Comparison of ENCODE assay signal across 13 cellular contexts in the genomic region with DNA sequence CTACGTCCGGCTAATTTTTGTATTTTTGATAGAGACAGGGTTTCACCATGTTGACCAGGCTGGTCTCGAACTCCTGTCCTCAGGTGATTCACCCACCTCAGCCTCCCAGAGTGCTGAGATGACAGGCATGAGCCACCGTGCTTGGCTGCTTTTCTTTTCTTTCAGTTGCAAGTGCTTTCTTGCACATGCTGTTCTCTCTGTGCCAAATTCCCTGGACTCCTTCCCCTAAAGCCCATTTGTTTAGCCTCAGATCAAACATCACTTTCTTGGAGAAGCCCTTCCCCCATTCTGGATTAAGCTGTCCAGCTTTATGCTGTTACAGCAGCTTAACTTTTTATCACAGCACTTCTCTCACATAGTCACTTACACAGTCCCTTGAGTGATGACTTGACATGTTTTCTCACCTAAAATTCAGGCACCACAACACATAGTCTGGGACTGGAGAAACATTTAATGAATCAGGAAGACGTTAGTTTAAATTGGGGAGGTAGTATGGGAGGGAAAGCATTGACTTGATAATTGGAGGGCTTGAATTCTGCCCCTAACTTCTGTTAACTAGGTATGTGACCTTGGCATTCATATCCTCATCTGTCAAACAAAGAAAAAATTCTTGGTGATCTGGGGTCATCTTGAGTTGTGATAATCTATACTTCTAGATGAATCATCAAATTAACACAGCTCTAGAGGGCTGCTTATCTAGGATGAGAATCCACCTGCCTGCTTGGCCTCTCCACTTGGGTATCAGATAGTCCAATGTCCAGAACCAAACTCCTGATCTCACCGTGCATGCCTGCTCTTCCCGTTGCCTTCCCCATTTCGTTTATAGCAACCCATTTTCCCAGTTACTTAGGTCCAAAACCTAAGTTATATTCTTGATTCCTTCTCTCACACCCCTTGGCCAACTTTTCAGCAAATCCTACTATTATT. TPM values are rescaled to one million over a fixed set of nuclear protein-coding genes. Genes with fewer than 3 reads are reported as not detected.
A peak's percentile ranks its signal among the peaks of the same experiment; 100 is the strongest.
DNase-seq lines count a peak whose midpoint lies in the region; ATAC-seq, FAIRE-seq and TF ChIP-seq lines count a peak whose summit lies in the region.
"Had no signal": no experiment of that assay in that cellular context is flagged by ENCODE, and none has a peak within 500 bp of the region (broad histone marks: within the 10 kb centered on the region; RNA-seq: fewer than 3 reads in every experiment).

No MANE protein-coding gene starts in this region.

- CTCF ChIA-PET in IMR-90 (lab: Yijun Ruan, JAX) (interaction anchor here (0.9 kb wide), 1 partner anchor 30 kb away, joined by 3 read pairs; no protein-coding TSS in a partner anchor), K562 (lab: Yijun Ruan, JAX; ENCODE audit: low intra/inter-chr PET ratio) (no interaction called here)

- H2BK15ac ChIP-seq in IMR-90 (ENCODE audit: low read depth, low read length): no peak overlapping the region

- H3K27me3 Mint-ChIP-seq in stimulated activated memory B cell treated with anti-CD40 and anti-IgM and Interleukin-4, amounts not matched to agents 10 μg/mL and 1 μg/mL and 100 μg/mL, for 72 hours: no peaks in the 10 kb centered on the region
- H3K27me3 Mint-ChIP-seq: T-cell had no signal

- H3K9ac ChIP-seq in IMR-90 (ENCODE audit: low read depth, low read length): no peak overlapping the region
- H3K9ac ChIP-seq in K562 (ENCODE audit: insufficient read depth in 1 of 2, low read depth in 2 of 2, low read length in 2 of 2): no peak overlapping the region; a peak in 2 of 4 replicates

- TF ChIP-seq RAD21 in IMR-90 (IDR thresholded peaks at IDR 0.05; ENCODE audit: low read length) (no peak), K562 (CRISPR knock-in tag; conservative IDR thresholded peaks at IDR 0.05 in 1 of 2, IDR thresholded peaks at IDR 0.05 in 1 of 2) (no peak)

- no peak overlapping the region for H3K4me2 ChIP-seq in IMR-90 (ENCODE audit: low read depth, low read length)
- no peak overlapping the region for H3K4me2 ChIP-seq in K562 (ENCODE audit: insufficient read depth, low read length)

- no peak overlapping the region for H2BK5ac ChIP-seq in IMR-90 (ENCODE audit: low read depth, low read length, poor library complexity, severe bottlenecking)

- H3K9me1 ChIP-seq in IMR-90 (ENCODE audit: insufficient read depth, low read length) (peaks cover 10% of the 10 kb centered on the region), K562 (ENCODE audit: control insufficient read depth, insufficient read depth, low read length) (peaks cover under 1% of the 10 kb centered on the region)

- H3K14ac ChIP-seq in IMR-90 (replicated peaks; ENCODE audit: low read depth, low read length): no peak overlapping the region

- no peak overlapping the region for H2AK9ac ChIP-seq in IMR-90 (replicated peaks; ENCODE audit: low read depth, low read length, poor library complexity)

- H3K23ac ChIP-seq in IMR-90 (ENCODE audit: low read depth, low read length): peak overlapping the region; percentile 24; the same call in 1 of the 2 replicates

- no peaks in the 10 kb centered on the region for H3K9me3 Mint-ChIP-seq in stimulated activated memory B cell treated with anti-CD40 and anti-IgM and Interleukin-4, amounts not matched to agents 10 μg/mL and 1 μg/mL and 100 μg/mL, for 72 hours
- H3K9me3 Mint-ChIP-seq: mesothelial cell of epicardium, T-cell had no signal

- no peak overlapping the region for H4K8ac ChIP-seq in IMR-90 (ENCODE audit: low read depth in 2 of 2, low read length in 2 of 2)

- FAIRE-seq in K562 (lab: Jason Lieb, UNC): peak; percentile 29
- FAIRE-seq: colon had no signal

- no peak for TF ChIP-seq EP300 in K562 (IDR thresholded peaks at IDR 0.05; ENCODE audit: low read length)

- peak overlapping the region; percentile 81 for H3K27ac Mint-ChIP-seq in stimulated activated memory B cell treated with anti-CD40 and anti-IgM and Interleukin-4, amounts not matched to agents 10 μg/mL and 1 μg/mL and 100 μg/mL, for 72 hours
- H3K27ac Mint-ChIP-seq: mesothelial cell of epicardium, T-cell had no signal

- BruUV-seq in IMR-90 (replicated peaks; lab: Mats Ljungman, UMichigan) (no TSS peak), K562 (replicated peaks; lab: Mats Ljungman, UMichigan) (no TSS peak)

- POLR2A ChIA-PET in IMR-90 (lab: Charles Lee; ENCODE audit: unreplicated experiment) (no interaction called here), K562 (lab: Yijun Ruan, JAX) (interaction anchor here (0.7 to 2.1 kb wide), 3 partner anchors 13 to 423 kb away, joined by 3 to 8 read pairs (median 4); a partner anchor contains a TSS)

- H3K9me3 ChIP-seq in IMR-90 (ENCODE audit: control insufficient read depth, insufficient read depth, low read length) (no peaks in the 10 kb centered on the region), K562 (replicated peaks; ENCODE audit: control insufficient read depth, insufficient read depth, low read depth, low read length) (no peaks in the 10 kb centered on the region)

- intact Hi-C loops in IMR-90 (cut with micrococcal nuclease): no loop called here
- intact Hi-C loops in K562 (cut with micrococcal nuclease): no loop called here
- intact Hi-C loops in left colon (cut with DNase I, micrococcal nuclease): no loop called here

- peaks cover 92% of the 10 kb centered on the region for H3K79me2 ChIP-seq in K562 (ENCODE audit: control insufficient read depth, insufficient read depth, low read length)

- 69% methylated on average over 4 of the region's 8 CpGs; no CpG with 5 or more reads in 1 of the 2 experiments for WGBS in IMR-90 (ENCODE audit: extremely low coverage in 2 of 2, insufficient read length in 1 of 2), 2 experiments
- 41% methylated on average over 8 of the region's 8 CpGs for WGBS in K562 (ENCODE audit: insufficient coverage, low coverage, missing lambda C conversion rate)

- peaks cover 32 to 82% of the 10 kb centered on the region in 2 experiments for H3K79me1 ChIP-seq in IMR-90 (ENCODE audit: low read depth in 1 of 2, low read length in 2 of 2)

- H3K4ac ChIP-seq in IMR-90 (ENCODE audit: low read depth, low read length): no peak overlapping the region

- H3K27me3 ChIP-seq in IMR-90 (ENCODE audit: control insufficient read depth, insufficient read depth, low read length) (no peaks in the 10 kb centered on the region), K562 (ENCODE audit: control insufficient read depth in 2 of 2, insufficient read depth in 2 of 2, low read length in 2 of 2) (no peaks in the 10 kb centered on the region)

- no peak overlapping the region for H3K56ac ChIP-seq in IMR-90 (ENCODE audit: extremely low read depth, insufficient read depth, low read length)

- no peak overlapping the region for H2BK120ac ChIP-seq in IMR-90 (ENCODE audit: low read depth, low read length)

- ATAC-seq in IMR-90 (ENCODE audit: low read depth) (peak; percentile 66), K562 (peak; percentile 61), left colon (peak; percentile 27)
- ATAC-seq in stimulated activated memory B cell treated with anti-CD40 and anti-IgM and Interleukin-4, amounts not matched to agents 10 μg/mL and 1 μg/mL and 100 μg/mL, for 72 hours: no peak
- ATAC-seq: T-cell had no signal

- H4K91ac ChIP-seq in IMR-90 (ENCODE audit: insufficient read depth, low read depth, low read length): no peak overlapping the region

- no peak overlapping the region for H3K4me3 Mint-ChIP-seq in stimulated activated memory B cell treated with anti-CD40 and anti-IgM and Interleukin-4, amounts not matched to agents 10 μg/mL and 1 μg/mL and 100 μg/mL, for 72 hours
- H3K4me3 Mint-ChIP-seq: mesothelial cell of epicardium, T-cell had no signal

- H2BK20ac ChIP-seq in IMR-90 (ENCODE audit: low read depth, low read length): no peak overlapping the region

- H3K27ac ChIP-seq in IMR-90 (ENCODE audit: insufficient read depth, low read length) (no peak overlapping the region), K562 (ENCODE audit: extremely low read depth, low read depth, low read length) (peak overlapping the region; percentile 33; the same call in 1 of the 3 replicates)
- H3K27ac ChIP-seq: C4-2B had no signal

- peaks cover 31% of the 10 kb centered on the region for H3K36me3 Mint-ChIP-seq in stimulated activated memory B cell treated with anti-CD40 and anti-IgM and Interleukin-4, amounts not matched to agents 10 μg/mL and 1 μg/mL and 100 μg/mL, for 72 hours
- H3K36me3 Mint-ChIP-seq: mesothelial cell of epicardium, T-cell had no signal

- dilution Hi-C loops in IMR-90 (cut with HindIII; ENCODE audit: low sequenced_read_pairs, unreplicated experiment): no loop called here

- peaks cover 79% of the 10 kb centered on the region for H3K4me1 Mint-ChIP-seq in stimulated activated memory B cell treated with anti-CD40 and anti-IgM and Interleukin-4, amounts not matched to agents 10 μg/mL and 1 μg/mL and 100 μg/mL, for 72 hours

- no peak overlapping the region for H2AFZ ChIP-seq in IMR-90 (replicated peaks; ENCODE audit: low read length, poor library complexity)
- H2AFZ ChIP-seq in K562 (ENCODE audit: low read depth, low read length): no peak overlapping the region

- DNase-seq in IMR-90: peak; percentile 70
- DNase-seq in K562 (ENCODE audit: extremely low read depth in 1 of 4, low spot score in 3 of 4): no peak
- DNase-seq in left colon: no peak
- no peak for DNase-seq in HuH-7.5 (ENCODE audit: low spot score)
- DNase-seq in effector CD8-positive, alpha-beta T cell (lab: John Stamatoyannopoulos, UW): no peak
- DNase-seq in mesenteric fat pad (ENCODE audit: low spot score): no peak
- DNase-seq in putamen (ENCODE audit: low spot score): no peak
- DNase-seq: NCI-H446, T-cell had no signal

- TF ChIP-seq POLR2A in IMR-90 (IDR thresholded peaks at IDR 0.05; ENCODE audit: low read depth, low read length) (no peak), K562 (conservative IDR thresholded peaks at IDR 0.05) (no peak)

- H3K4me3 ChIP-seq in IMR-90 (ENCODE audit: insufficient read depth, low read depth, low read length) (no peak overlapping the region), K562 (no peak overlapping the region)

- no peak overlapping the region for H3K18ac ChIP-seq in IMR-90 (ENCODE audit: low read depth, low read length)

- in situ Hi-C loops in IMR-90 (cut with MboI; ENCODE audit: low sequenced_read_pairs): no loop called here
- in situ Hi-C loops in K562 (cut with MboI): no loop called here

- no peaks in the 10 kb centered on the region; the same call in 1 of the 2 replicates for H3K36me3 ChIP-seq in IMR-90 (ENCODE audit: control insufficient read depth, insufficient read depth, low read length)
- peaks cover 38% of the 10 kb centered on the region for H3K36me3 ChIP-seq in K562 (ENCODE audit: control insufficient read depth, insufficient read depth, low read length)

- H3K4me1 ChIP-seq in IMR-90 (ENCODE audit: control insufficient read depth, insufficient read depth, low read length): peaks cover 16% of the 10 kb centered on the region
- H3K4me1 ChIP-seq in K562 (replicated peaks in 1 of 2; ENCODE audit: control insufficient read depth in 2 of 2, insufficient read depth in 2 of 2, low read length in 2 of 2): peaks cover 12 to 16% of the 10 kb centered on the region in 2 experiments

- H4K20me1 ChIP-seq in IMR-90 (ENCODE audit: insufficient read depth, low read length): peaks cover 63% of the 10 kb centered on the region
- H4K20me1 ChIP-seq in K562 (replicated peaks; ENCODE audit: control insufficient read depth, insufficient read depth, low read length): peaks cover 33% of the 10 kb centered on the region

- H4K5ac ChIP-seq in IMR-90 (ENCODE audit: low read depth, low read length): no peak overlapping the region

- H2AK5ac ChIP-seq in IMR-90 (ENCODE audit: low read depth, low read length): no peak overlapping the region

- TF ChIP-seq CTCF in IMR-90 (conservative IDR thresholded peaks at IDR 0.05; ENCODE audit: low read depth, low read length) (no peak), K562 (IDR thresholded peaks at IDR 0.05 in 2 of 3, conservative IDR thresholded peaks at IDR 0.05 in 1 of 3; ENCODE audit: insufficient read depth in 2 of 3, low read depth in 1 of 3, low read length in 3 of 3) (no peak)

RNA-seq across cellular contexts. Expression of a gene that starts 18.4 kb away (rescaled TPM):
- 65.3 and 71.3 TPM in 2 replicates for total RNA-seq in IMR-90 (2012; rRNA removed)
- 69.5 and 72.9 TPM in 2 replicates for polyA plus RNA-seq in IMR-90 (2012; rRNA removed)
- polyA plus RNA-seq in IMR-90 (2012; cell fraction: cytosol; rRNA removed): 55.7 and 81.0 TPM in 2 replicates
- 43.2 and 73.9 TPM in 2 replicates for polyA plus RNA-seq in IMR-90 (2012; cell fraction: nucleus; rRNA removed; ENCODE audit: low replicate concordance)
- 66.8 and 134 TPM in 2 replicates for total RNA-seq in K562 (2011; cell fraction: chromatin; rRNA removed; ENCODE audit: low replicate concordance)
- 96.2 and 100 TPM in 2 replicates for total RNA-seq in K562 (2011; cell fraction: nucleolus; rRNA removed)
- 83.8 and 84.8 TPM in 2 replicates for total RNA-seq in K562 (2011; cell fraction: nucleoplasm; rRNA removed)
- total RNA-seq in K562 (2014; rRNA removed): 84.1 and 116 TPM in 2 replicates
- 34.1 and 42.1 TPM in 2 replicates for total RNA-seq in K562 (2014; rRNA removed; fragmentation: Illumina TruSeq; extraction: Trizol)
- total RNA-seq in K562 (2015; rRNA removed; fragmentation: Illumina TruSeq; extraction: Trizol): 52.5 and 53.3 TPM in 2 replicates
- 117 and 119 TPM in 2 replicates for total RNA-seq in K562 (2021)
- 17.0 and 41.7 TPM in 2 replicates for polyA plus RNA-seq in K562 (2011; rRNA removed)
- polyA plus RNA-seq in K562 (2011; cell fraction: cytosol; rRNA removed): 32.6 and 36.3 TPM in 2 replicates
- 119 and 126 TPM in 2 replicates for polyA plus RNA-seq in K562 (2011; cell fraction: nucleus; rRNA removed)
- polyA plus RNA-seq in K562 (2012): 86.0 and 125 TPM in 2 replicates
- polyA plus RNA-seq in K562 (2014; fragmentation: Illumina TruSeq; extraction: Trizol): 109 and 111 TPM in 2 replicates
- 10 to 100 TPM; 16.2 to 28.7 TPM for polyA plus RNA-seq in K562 (2014; fragmentation: Nextera tagmentation; extraction: Ambion mirVana)
- polyA plus RNA-seq in K562 (2014; rRNA removed): 43.2 and 54.6 TPM in 2 replicates
- 14.8 and 25.3 TPM in 2 replicates for polyA minus RNA-seq in K562 (2011; rRNA and poly(A)+ RNA removed)
- polyA minus RNA-seq in K562 (2011; cell fraction: cytosol; rRNA and poly(A)+ RNA removed): 42.2 and 69.6 TPM in 2 replicates
- polyA minus RNA-seq in K562 (2011; cell fraction: nucleus; rRNA and poly(A)+ RNA removed): 39.7 and 49.1 TPM in 2 replicates
- total RNA-seq in left colon: 100 to 1,000 TPM; 271 to 289 TPM
- total RNA-seq in mesenteric fat pad: 109 TPM

RNA-seq across cellular contexts. Expression of a gene that starts 18.8 kb away (rescaled TPM):
- total RNA-seq in IMR-90 (2012; rRNA removed) (50.9 and 76.1 TPM in 2 replicates), K562 (2014; rRNA removed) (92.7 and 94.8 TPM in 2 replicates), K562 (2014; rRNA removed; fragmentation: Illumina TruSeq; extraction: Trizol) (112 and 117 TPM in 2 replicates), K562 (2015; rRNA removed; fragmentation: Illumina TruSeq; extraction: Trizol) (97.7 and 101 TPM in 2 replicates), K562 (2021) (69.5 and 73.2 TPM in 2 replicates), left colon (10 to 100 TPM; 32.1 to 35.3 TPM), mesenteric fat pad (35.9 TPM)
- polyA plus RNA-seq in IMR-90 (2012; rRNA removed) (49.1 and 54.9 TPM in 2 replicates), K562 (2011; rRNA removed) (94.3 and 119 TPM in 2 replicates), K562 (2014; fragmentation: Illumina TruSeq; extraction: Trizol) (101 and 109 TPM in 2 replicates), K562 (2014; fragmentation: Nextera tagmentation; extraction: Ambion mirVana) (10 to 100 TPM; 14.2 to 30.9 TPM), K562 (2014; rRNA removed) (144 and 150 TPM in 2 replicates)
- 14.7 and 25.4 TPM in 2 replicates for polyA plus RNA-seq in IMR-90 (2012; cell fraction: cytosol; rRNA removed)
- 14.0 and 14.6 TPM in 2 replicates for polyA plus RNA-seq in IMR-90 (2012; cell fraction: nucleus; rRNA removed; ENCODE audit: low replicate concordance)
- total RNA-seq in K562 (2011; cell fraction: chromatin; rRNA removed; ENCODE audit: low replicate concordance): 13.0 and 18.7 TPM in 2 replicates
- 18.2 and 18.6 TPM in 2 replicates for total RNA-seq in K562 (2011; cell fraction: nucleolus; rRNA removed)
- 19.8 and 20.8 TPM in 2 replicates for total RNA-seq in K562 (2011; cell fraction: nucleoplasm; rRNA removed)
- polyA plus RNA-seq in K562 (2011; cell fraction: cytosol; rRNA removed): 65.2 and 100 TPM in 2 replicates
- 24.5 and 36.1 TPM in 2 replicates for polyA plus RNA-seq in K562 (2011; cell fraction: nucleus; rRNA removed)
- polyA plus RNA-seq in K562 (2012): 39.8 and 74.3 TPM in 2 replicates
- 45.3 and 47.4 TPM in 2 replicates for polyA minus RNA-seq in K562 (2011; rRNA and poly(A)+ RNA removed)
- polyA minus RNA-seq in K562 (2011; cell fraction: cytosol; rRNA and poly(A)+ RNA removed): 10.5 and 16.9 TPM in 2 replicates
- 6.3 and 9.4 TPM in 2 replicates for polyA minus RNA-seq in K562 (2011; cell fraction: nucleus; rRNA and poly(A)+ RNA removed)

RNA-seq across cellular contexts. Expression of a gene that starts 40.7 kb away (rescaled TPM):
- 16.9 and 17.4 TPM in 2 replicates for total RNA-seq in IMR-90 (2012; rRNA removed)
- polyA plus RNA-seq in IMR-90 (2012; rRNA removed): 23.3 and 24.2 TPM in 2 replicates
- 16.0 and 24.3 TPM in 2 replicates for polyA plus RNA-seq in IMR-90 (2012; cell fraction: cytosol; rRNA removed)
- 16.4 and 23.4 TPM in 2 replicates for polyA plus RNA-seq in IMR-90 (2012; cell fraction: nucleus; rRNA removed; ENCODE audit: low replicate concordance)
- total RNA-seq in K562 (2011; cell fraction: chromatin; rRNA removed; ENCODE audit: low replicate concordance): 12.6 and 28.4 TPM in 2 replicates
- total RNA-seq in K562 (2011; cell fraction: nucleolus; rRNA removed): 13.4 and 17.7 TPM in 2 replicates
- total RNA-seq in K562 (2011; cell fraction: nucleoplasm; rRNA removed): 17.2 and 21.9 TPM in 2 replicates
- total RNA-seq in K562 (2014; rRNA removed): 10.1 and 14.0 TPM in 2 replicates
- 5.8 and 5.9 TPM in 2 replicates for total RNA-seq in K562 (2014; rRNA removed; fragmentation: Illumina TruSeq; extraction: Trizol)
- 8.0 and 8.4 TPM in 2 replicates for total RNA-seq in K562 (2015; rRNA removed; fragmentation: Illumina TruSeq; extraction: Trizol)
- 17.4 and 20.5 TPM in 2 replicates for total RNA-seq in K562 (2021)
- polyA plus RNA-seq in K562 (2011; rRNA removed): 3.6 and 6.7 TPM in 2 replicates
- polyA plus RNA-seq in K562 (2011; cell fraction: cytosol; rRNA removed): 5.7 and 7.7 TPM in 2 replicates
- 6.8 and 9.9 TPM in 2 replicates for polyA plus RNA-seq in K562 (2011; cell fraction: nucleus; rRNA removed)
- 7.9 and 9.5 TPM in 2 replicates for polyA plus RNA-seq in K562 (2012)
- polyA plus RNA-seq in K562 (2014; fragmentation: Illumina TruSeq; extraction: Trizol): 11.6 and 11.8 TPM in 2 replicates
- polyA plus RNA-seq in K562 (2014; fragmentation: Nextera tagmentation; extraction: Ambion mirVana): 1 to 10 TPM; 3.3 to 6.2 TPM
- polyA plus RNA-seq in K562 (2014; rRNA removed): 7.3 and 7.7 TPM in 2 replicates
- polyA minus RNA-seq in K562 (2011; rRNA and poly(A)+ RNA removed): 5.2 and 5.4 TPM in 2 replicates
- polyA minus RNA-seq in K562 (2011; cell fraction: cytosol; rRNA and poly(A)+ RNA removed): 8.1 and 9.7 TPM in 2 replicates
- 3.3 and 3.6 TPM in 2 replicates for polyA minus RNA-seq in K562 (2011; cell fraction: nucleus; rRNA and poly(A)+ RNA removed)
- total RNA-seq in left colon: 10 to 100 TPM; 57.5 to 66.7 TPM
- 82.4 TPM for total RNA-seq in mesenteric fat pad

RNA-seq across cellular contexts. Expression of a gene that starts 57.0 kb away (rescaled TPM):
- total RNA-seq in IMR-90 (2012; rRNA removed) (37.8 and 39.7 TPM in 2 replicates), K562 (2014; rRNA removed) (14.2 and 14.3 TPM in 2 replicates), K562 (2014; rRNA removed; fragmentation: Illumina TruSeq; extraction: Trizol) (13.8 and 17.7 TPM in 2 replicates), K562 (2015; rRNA removed; fragmentation: Illumina TruSeq; extraction: Trizol) (21.7 and 22.2 TPM in 2 replicates), K562 (2021) (48.4 and 49.8 TPM in 2 replicates), left colon (10 to 100 TPM; 10.9 to 15.9 TPM), mesenteric fat pad (57.5 TPM)
- polyA plus RNA-seq in IMR-90 (2012; rRNA removed) (62.1 and 67.8 TPM in 2 replicates), K562 (2011; rRNA removed) (33.8 and 33.9 TPM in 2 replicates), K562 (2014; fragmentation: Illumina TruSeq; extraction: Trizol) (38.6 and 39.5 TPM in 2 replicates), K562 (2014; fragmentation: Nextera tagmentation; extraction: Ambion mirVana) (10 to 100 TPM in 1 of 2 experiments, 1 to 10 TPM in 1; 5.3 to 10.3 TPM), K562 (2014; rRNA removed) (32.5 and 33.8 TPM in 2 replicates)
- polyA plus RNA-seq in IMR-90 (2012; cell fraction: cytosol; rRNA removed): 47.0 and 48.8 TPM in 2 replicates
- polyA plus RNA-seq in IMR-90 (2012; cell fraction: nucleus; rRNA removed; ENCODE audit: low replicate concordance): 34.7 and 48.2 TPM in 2 replicates
- 27.2 and 67.1 TPM in 2 replicates for total RNA-seq in K562 (2011; cell fraction: chromatin; rRNA removed; ENCODE audit: low replicate concordance)
- total RNA-seq in K562 (2011; cell fraction: nucleolus; rRNA removed): 34.1 and 37.9 TPM in 2 replicates
- 29.8 and 33.0 TPM in 2 replicates for total RNA-seq in K562 (2011; cell fraction: nucleoplasm; rRNA removed)
- 46.1 and 57.0 TPM in 2 replicates for polyA plus RNA-seq in K562 (2011; cell fraction: cytosol; rRNA removed)
- polyA plus RNA-seq in K562 (2011; cell fraction: nucleus; rRNA removed): 24.1 and 29.3 TPM in 2 replicates
- 20.2 and 42.2 TPM in 2 replicates for polyA plus RNA-seq in K562 (2012)
- polyA minus RNA-seq in K562 (2011; rRNA and poly(A)+ RNA removed): 30.2 and 42.0 TPM in 2 replicates
- 12.9 and 14.1 TPM in 2 replicates for polyA minus RNA-seq in K562 (2011; cell fraction: cytosol; rRNA and poly(A)+ RNA removed)
- 14.0 and 14.7 TPM in 2 replicates for polyA minus RNA-seq in K562 (2011; cell fraction: nucleus; rRNA and poly(A)+ RNA removed)
